ENCODE assay signal across 9 cellular contexts in genomic region chr1:13228343-13228781, GRCh38. TPM values are rescaled to one million over a fixed set of nuclear protein-coding genes. Genes with fewer than 3 reads are reported as not detected.
DNase-seq lines count a peak whose midpoint lies in the region; ATAC-seq and TF ChIP-seq lines count a peak whose summit lies in the region.
"Had no signal": no experiment of that assay in that cellular context is flagged by ENCODE, and none has a peak within 500 bp of the region (broad histone marks: within the 10 kb centered on the region; RNA-seq: fewer than 3 reads in every experiment).

No MANE protein-coding gene starts in this region.

- no TSS peak for BruUV-seq in A673 (replicated peaks; lab: Mats Ljungman, UMichigan)

- H3K27me3 ChIP-seq in A673 (replicated peaks; ENCODE audit: insufficient read depth, low read depth, low read length, poor library complexity) (peaks cover 6% of the 10 kb centered on the region), WERI-Rb-1 (ENCODE audit: insufficient read depth, low read depth, severe bottlenecking) (peaks cover 39% of the 10 kb centered on the region), right lobe of liver (no peaks in the 10 kb centered on the region)

- H3K4me3 ChIP-seq in A673 (ENCODE audit: low read depth, low read length, poor library complexity, severe bottlenecking): no peak overlapping the region
- no peak overlapping the region for H3K4me3 ChIP-seq in WERI-Rb-1 (ENCODE audit: low read depth, low read length)
- H3K4me3 ChIP-seq in right lobe of liver: no peak overlapping the region

- no peaks in the 10 kb centered on the region for H3K9me3 ChIP-seq in A673 (ENCODE audit: low read depth, low read length, poor library complexity, severe bottlenecking)
- H3K9me3 ChIP-seq in WERI-Rb-1 (ENCODE audit: severe bottlenecking): peaks cover 8% of the 10 kb centered on the region
- H3K9me3 ChIP-seq in right lobe of liver: no peaks in the 10 kb centered on the region

- H3K36me3 ChIP-seq in A673 (ENCODE audit: insufficient read depth, low read length, poor library complexity, severe bottlenecking): no peaks in the 10 kb centered on the region
- H3K36me3 ChIP-seq in WERI-Rb-1: no peaks in the 10 kb centered on the region
- H3K36me3 ChIP-seq in right lobe of liver: no peaks in the 10 kb centered on the region

- DNase-seq in A673 (ENCODE audit: low spot score): peak; percentile 47
- DNase-seq in H4 (ENCODE audit: low spot score): peak; percentile 37
- peak; percentile 22 for DNase-seq in WERI-Rb-1
- DNase-seq in right lobe of liver: peak in 2 of 3 donors; percentile 58
- no peak for DNase-seq in NCI-H446 (lab: John Stamatoyannopoulos, UW)
- DNase-seq in activated CD4-positive, CD25-positive, alpha-beta regulatory T cell treated with anti-CD3 and anti-CD28 coated beads, Interleukin-2, amount 50 U/mL, for 72 hours: no peak

- H3K4me1 ChIP-seq in A673 (ENCODE audit: insufficient read depth, low read length, poor library complexity, severe bottlenecking) (no peaks in the 10 kb centered on the region), right lobe of liver (no peaks in the 10 kb centered on the region)

- no peak overlapping the region for H3K27ac ChIP-seq in A673 (ENCODE audit: low read depth, low read length, poor library complexity, severe bottlenecking)
- H3K27ac ChIP-seq in WERI-Rb-1: no peak overlapping the region
- no peak overlapping the region for H3K27ac ChIP-seq in right lobe of liver

- 67% methylated on average over 6 of the region's 7 CpGs for WGBS in right lobe of liver (ENCODE audit: insufficient coverage, low coverage, low lambda C conversion rate, missing lambda C conversion rate)

- TF ChIP-seq CTCF in A673 (conservative IDR thresholded peaks at IDR 0.05; ENCODE audit: low read depth, low read length): peak; percentile 71
- TF ChIP-seq CTCF in WERI-Rb-1 (IDR thresholded peaks at IDR 0.05; ENCODE audit: low read depth, low read length): peak; percentile 70
- TF ChIP-seq CTCF in right lobe of liver (IDR thresholded peaks at IDR 0.05): peak; percentile 25 to 77 (median 66)

- intact Hi-C loops in A673 (cut with micrococcal nuclease; ENCODE audit: unreplicated experiment): no loop called here
- intact Hi-C loops in right lobe of liver (cut with DNase I): no loop called here

- TF ChIP-seq POLR2A in right lobe of liver (IDR thresholded peaks at IDR 0.05): no peak

- CTCF ChIA-PET in A673 (lab: Charles Lee): no interaction called here

- ATAC-seq in right lobe of liver (peak; percentile 60 to 72 (median 67)), HG03565 (IDR thresholded peaks at IDR 0.05; ENCODE audit: unreplicated experiment) (no peak), GM18519 (IDR thresholded peaks at IDR 0.05; ENCODE audit: low FRiP score, unreplicated experiment) (no peak)

- POLR2A ChIA-PET in A673 (lab: Charles Lee; ENCODE audit: low non-redundant PET): no interaction called here

RNA-seq across cellular contexts. Expression of gene PRAMEF18, which starts 2.4 kb away (rescaled TPM):
- total RNA-seq in A673 (2021): not detected in 2 replicates
- total RNA-seq in H4 (2014; rRNA removed; shearing (Covaris generic)): not detected in 2 replicates
- total RNA-seq in right lobe of liver: not detected
- total RNA-seq: pulmonary artery endothelial cell had no signal

RNA-seq across cellular contexts. Expression of gene PRAMEF5, which starts 25.6 kb away (rescaled TPM):
- total RNA-seq in A673 (2021): not detected in 2 replicates
- total RNA-seq in H4 (2014; rRNA removed; shearing (Covaris generic)): not detected in 2 replicates
- not detected for total RNA-seq in right lobe of liver
- total RNA-seq: pulmonary artery endothelial cell had no signal

RNA-seq across cellular contexts. Expression of gene PRAMEF13, which starts 27.2 kb away (rescaled TPM):
- total RNA-seq in A673 (2021): 0.21 TPM in 1 of 2 replicates, not detected in the other
- not detected in 2 replicates for total RNA-seq in H4 (2014; rRNA removed; shearing (Covaris generic))
- not detected for total RNA-seq in right lobe of liver
- total RNA-seq: pulmonary artery endothelial cell had no signal

RNA-seq across cellular contexts. Expression of gene PRAMEF8, which starts 56.6 kb away (rescaled TPM):
- not detected in 2 replicates for total RNA-seq in A673 (2021)
- not detected in 2 replicates for total RNA-seq in H4 (2014; rRNA removed; shearing (Covaris generic))
- total RNA-seq in right lobe of liver: under 1 TPM in 1 of 6 experiments, not detected in 5; 0.49 TPM
- total RNA-seq: pulmonary artery endothelial cell had no signal

RNA-seq across cellular contexts. Expression of gene PRAMEF9, which starts 56.7 kb away (rescaled TPM):
- not detected in 2 replicates for total RNA-seq in A673 (2021)
- not detected in 2 replicates for total RNA-seq in H4 (2014; rRNA removed; shearing (Covaris generic))
- not detected for total RNA-seq in right lobe of liver
- total RNA-seq: pulmonary artery endothelial cell had no signal

Comparison
In these comparisons a context has a peak if more than half of its experiments do, and no peak if none do; other contexts are left out.
1. DNase-seq: peak in A673 (single experiment), H4 (single experiment), WERI-Rb-1 (single experiment) and right lobe of liver (2 of 3); none in NCI-H446 (0 of 2) and activated CD4-positive, CD25-positive, alpha-beta regulatory T cell treated with anti-CD3 and anti-CD28 coated beads, Interleukin-2, amount 50 U/mL, for 72 hours (single experiment).
2. ATAC-seq: peak in right lobe of liver (4 of 4); none in HG03565 (single experiment) and GM18519 (single experiment).
3. Peak in every context shown above with its lines, with median percentiles within 50 percentile points of each other: CTCF ChIP-seq.